ENCODE assay signal across 25 cellular contexts in genomic region chr12:26555139-26555538, GRCh38.
DNase-seq lines count a peak whose midpoint lies in the region; ATAC-seq and TF ChIP-seq lines count a peak whose summit lies in the region.
"Had no signal": no experiment of that assay in that cellular context is flagged by ENCODE, and none has a peak within 500 bp of the region (broad histone marks: within the 10 kb centered on the region; RNA-seq: fewer than 3 reads in every experiment).

No MANE protein-coding gene starts in this region.

- WGBS in right cardiac atrium: 85% methylated on average over 4 of the region's 4 CpGs

- TF ChIP-seq CTCF in right atrium auricular region (IDR thresholded peaks at IDR 0.05): no peak

- intact Hi-C loops in right cardiac atrium (cut with DNase I): no loop called here

- ATAC-seq in right cardiac atrium: peak; percentile 57 to 66
- no peak for ATAC-seq in HG03280 (IDR thresholded peaks at IDR 0.05; ENCODE audit: unreplicated experiment)
- ATAC-seq: activated CD8-positive, alpha-beta T cell treated with anti-CD3 and anti-CD28 coated beads for 36 hours; K562; T-cell had no signal

- peaks cover 10% of the 10 kb centered on the region for H3K36me3 ChIP-seq in right atrium auricular region
- H3K36me3 ChIP-seq: HAP-1, uterus had no signal

- H3K4me3 ChIP-seq in right cardiac atrium (ENCODE audit: low read length) (no peak overlapping the region), right atrium auricular region (no peak overlapping the region)
- H3K4me3 ChIP-seq: BLaER1 treated with 17β-estradiol and CSF1 and Interleukin-3, amounts not matched to agents 10 nM and 100 nM; HAP-1; K562; Peyer's patch; SJSA1; smooth muscle cell; uterus had no signal

- no peaks in the 10 kb centered on the region for H3K27me3 ChIP-seq in right cardiac atrium (ENCODE audit: control insufficient read depth, insufficient read depth)
- no peaks in the 10 kb centered on the region for H3K27me3 ChIP-seq in right atrium auricular region
- H3K27me3 ChIP-seq: BLaER1 treated with 17β-estradiol and CSF1 and Interleukin-3, amounts not matched to agents 10 nM and 100 nM; Peyer's patch; SJSA1; uterus had no signal

- H3K9me3 ChIP-seq in right cardiac atrium (ENCODE audit: control insufficient read depth, low read length) (no peaks in the 10 kb centered on the region), right atrium auricular region (no peaks in the 10 kb centered on the region)
- H3K9me3 ChIP-seq: BLaER1 treated with 17β-estradiol and CSF1 and Interleukin-3, amounts not matched to agents 10 nM and 100 nM; HAP-1; Peyer's patch; SJSA1; uterus had no signal

- no peak overlapping the region for H3K27ac ChIP-seq in right cardiac atrium (ENCODE audit: low read length)
- H3K27ac ChIP-seq in right atrium auricular region: peak overlapping the region in 1 of 2 donors; percentile 15
- H3K27ac ChIP-seq: BLaER1 treated with 17β-estradiol and CSF1 and Interleukin-3, amounts not matched to agents 10 nM and 100 nM; epithelial cell of prostate; Peyer's patch; SJSA1; uterus had no signal

- H3K4me1 ChIP-seq in right cardiac atrium (ENCODE audit: control insufficient read depth, insufficient read depth, low read length) (peaks cover 5% of the 10 kb centered on the region), right atrium auricular region (peaks cover 0 to 8% of the 10 kb centered on the region in 2 donors)
- H3K4me1 ChIP-seq: HAP-1, Peyer's patch, SJSA1, uterus had no signal

- DNase-seq in right cardiac atrium (no peak), right atrium auricular region (ENCODE audit: low spot score) (no peak), RPMI7951 (ENCODE audit: low read depth) (peak; percentile 42), fibroblast of peridontal ligament (ENCODE audit: extremely low read depth) (peak; percentile 35), stromal cell of bone marrow (ENCODE audit: low read depth) (peak; percentile 7), hypothalamus (lab: John Stamatoyannopoulos, UW) (no peak)
- no peak for DNase-seq in stimulated activated CD4-positive, alpha-beta T cell treated with anti-CD3 and anti-CD28 coated beads, Interleukin-4, amount 100 ng/mL, for 1 hour
- DNase-seq: activated CD4-positive, CD25-positive, alpha-beta regulatory T cell treated with anti-CD3 and anti-CD28 coated beads, Interleukin-2, amount 50 U/mL, for 72 hours; activated CD8-positive, alpha-beta T cell treated with anti-CD3 and anti-CD28 coated beads for 36 hours; activated effector memory CD4-positive, alpha-beta T cell treated with Interleukin-2 at 50 U/mL for 16 hours; activated naive CD8-positive, alpha-beta T cell treated with anti-CD3 and anti-CD28 coated beads for 36 hours; activated T-cell treated with anti-CD3 and anti-CD28 coated beads for 4 hours; DND-41; NCI-H1436 treated with DMSO at 0.1 percent for 48 hours; NCI-H510A; Peyer's patch; T-cell; uterus had no signal

Comparison
In these comparisons a context has a peak if more than half of its experiments do, and no peak if none do; other contexts are left out.
1. DNase-seq: peak in RPMI7951 (single experiment), fibroblast of peridontal ligament (single experiment) and stromal cell of bone marrow (single experiment); none in right cardiac atrium (0 of 3), right atrium auricular region (single experiment), stimulated activated CD4-positive, alpha-beta T cell treated with anti-CD3 and anti-CD28 coated beads, Interleukin-4, amount 100 ng/mL, for 1 hour (single experiment) and hypothalamus (0 of 51).